ENCODE assay signal across 18 cellular contexts in genomic region chr11:66013762-66014100, GRCh38. TPM values are rescaled to one million over a fixed set of nuclear protein-coding genes. Genes with fewer than 3 reads are reported as not detected.
DNase-seq lines count a peak whose midpoint lies in the region; ATAC-seq and TF ChIP-seq lines count a peak whose summit lies in the region.
"Had no signal": no experiment of that assay in that cellular context is flagged by ENCODE, and none has a peak within 500 bp of the region (broad histone marks: within the 10 kb centered on the region; RNA-seq: fewer than 3 reads in every experiment).

No MANE protein-coding gene starts in this region.

- no peaks in the 10 kb centered on the region for H4K20me1 ChIP-seq in HCT116 (ENCODE audit: insufficient read depth)

- H3K36me3 ChIP-seq in HCT116 (ENCODE audit: control insufficient read depth in 1 of 2, insufficient read depth in 2 of 2, low read length in 2 of 2) (no peaks in the 10 kb centered on the region), tibial artery (no peaks in the 10 kb centered on the region)

- no peaks in the 10 kb centered on the region for H3K9me3 Mint-ChIP-seq in dendritic cell treated with granulocyte-macrophage colony-stimulating factor and Interleukin-4, amounts not matched to agents 40 ng/mL and 50 ng/mL, for 4 days
- H3K9me3 Mint-ChIP-seq in stimulated activated memory B cell treated with anti-CD40 and anti-IgM and Interleukin-4, amounts not matched to agents 10 μg/mL and 1 μg/mL and 100 μg/mL, for 72 hours, result no peaks in the 10 kb centered on the region
- H3K9me3 Mint-ChIP-seq: CD8-positive, alpha-beta T cell; IgD-negative memory B cell had no signal

- BruUV-seq in HCT116 (replicated peaks; lab: Mats Ljungman, UMichigan), result no TSS peak

- no peaks in the 10 kb centered on the region for H3K27me3 ChIP-seq in HCT116 (ENCODE audit: insufficient read depth, low read length)
- H3K27me3 ChIP-seq in tibial artery, result no peaks in the 10 kb centered on the region

- peak overlapping the region; percentile 57 for H3K9ac ChIP-seq in HCT116 (ENCODE audit: low read length)

- TF ChIP-seq RAD21 in HCT116 (IDR thresholded peaks at IDR 0.05; ENCODE audit: low read depth), result no peak

- POLR2A ChIA-PET in HCT116 (lab: Charles Lee), result interaction anchor here (0.6 to 0.9 kb wide), 4 partner anchors 11 to 259 kb away, joined by 3 read pairs; partner anchors contain the start of genes BANF1 and SF3B2
- POLR2A ChIA-PET in RWPE1 (lab: Yijun Ruan, JAX; ENCODE audit: low non-redundant PET), result no interaction called here

- peak overlapping the region; percentile 72 for H3K4me2 ChIP-seq in HCT116 (ENCODE audit: low read length)
- H3K4me2 ChIP-seq: A549 had no signal

- peaks cover 64 to 95% of the 10 kb centered on the region in 2 experiments for H3K4me1 ChIP-seq in HCT116 (ENCODE audit: control insufficient read depth in 1 of 2, insufficient read depth in 2 of 2, low read length in 2 of 2)
- peaks cover 0 to 69% (median 56%) of the 10 kb centered on the region in 4 donors for H3K4me1 ChIP-seq in tibial artery

- H3K27ac Mint-ChIP-seq in dendritic cell treated with granulocyte-macrophage colony-stimulating factor and Interleukin-4, amounts not matched to agents 40 ng/mL and 50 ng/mL, for 4 days, result peak overlapping the region; percentile 65
- H3K27ac Mint-ChIP-seq in stimulated activated memory B cell treated with anti-CD40 and anti-IgM and Interleukin-4, amounts not matched to agents 10 μg/mL and 1 μg/mL and 100 μg/mL, for 72 hours, result no peak overlapping the region
- H3K27ac Mint-ChIP-seq: CD8-positive, alpha-beta T cell; IgD-negative memory B cell had no signal

- peaks cover 26% of the 10 kb centered on the region for H3K27me3 Mint-ChIP-seq in dendritic cell treated with granulocyte-macrophage colony-stimulating factor and Interleukin-4, amounts not matched to agents 40 ng/mL and 50 ng/mL, for 4 days
- no peaks in the 10 kb centered on the region for H3K27me3 Mint-ChIP-seq in stimulated activated memory B cell treated with anti-CD40 and anti-IgM and Interleukin-4, amounts not matched to agents 10 μg/mL and 1 μg/mL and 100 μg/mL, for 72 hours

- RAD21 ChIA-PET in HCT116 (lab: Charles Lee; ENCODE audit: low non-redundant PET in 1 of 2, low total read pairs in 2 of 2, uncharacterized antibody in 2 of 2, unreplicated experiment in 2 of 2), result no interaction called here

- TF ChIP-seq POLR2A in HCT116 (IDR thresholded peaks at IDR 0.05; ENCODE audit: borderline replicate concordance, extremely low read depth, insufficient read depth, insufficient read length), result no peak

- no peak overlapping the region for H2AFZ ChIP-seq in HCT116 (ENCODE audit: low read depth, low read length, poor library complexity, severe bottlenecking)

- ATAC-seq in HCT116, result no peak
- ATAC-seq in stimulated activated memory B cell treated with anti-CD40 and anti-IgM and Interleukin-4, amounts not matched to agents 10 μg/mL and 1 μg/mL and 100 μg/mL, for 72 hours, result no peak
- ATAC-seq: CD8-positive, alpha-beta T cell had no signal

- H3K4me3 ChIP-seq in HCT116 (replicated peaks in 1 of 2; ENCODE audit: low read depth in 1 of 2, low read length in 2 of 2) (no peak overlapping the region), tibial artery (no peak overlapping the region)
- H3K4me3 ChIP-seq: A549 had no signal

- TF ChIP-seq CTCF in HCT116 (IDR thresholded peaks at IDR 0.05 in 2 of 3, conservative IDR thresholded peaks at IDR 0.05 in 1 of 3; ENCODE audit: borderline replicate concordance in 1 of 3, insufficient read depth in 1 of 3, low read depth in 2 of 3, low read length in 2 of 3) (no peak), RWPE1 (conservative IDR thresholded peaks at IDR 0.05; ENCODE audit: low read depth) (no peak), tibial artery (IDR thresholded peaks at IDR 0.05) (no peak)

- H3K27ac ChIP-seq in HCT116 (ENCODE audit: low read depth, low read length) (peak overlapping the region; percentile 45), RWPE1 (peak overlapping the region; percentile 78; the same call in 1 of the 2 replicates), tibial artery (peak overlapping the region; percentile 69 to 96), substantia nigra (ENCODE audit: low read depth, low read length, poor library complexity, severe bottlenecking) (no peak overlapping the region)
- H3K27ac ChIP-seq: HL-60 had no signal

- peaks cover 34% of the 10 kb centered on the region for H3K4me1 Mint-ChIP-seq in dendritic cell treated with granulocyte-macrophage colony-stimulating factor and Interleukin-4, amounts not matched to agents 40 ng/mL and 50 ng/mL, for 4 days (ENCODE audit: low read depth)
- no peaks in the 10 kb centered on the region for H3K4me1 Mint-ChIP-seq in stimulated activated memory B cell treated with anti-CD40 and anti-IgM and Interleukin-4, amounts not matched to agents 10 μg/mL and 1 μg/mL and 100 μg/mL, for 72 hours
- H3K4me1 Mint-ChIP-seq: IgD-negative memory B cell had no signal

- H3K4me3 Mint-ChIP-seq in dendritic cell treated with granulocyte-macrophage colony-stimulating factor and Interleukin-4, amounts not matched to agents 40 ng/mL and 50 ng/mL, for 4 days, result no peak overlapping the region
- no peak overlapping the region for H3K4me3 Mint-ChIP-seq in stimulated activated memory B cell treated with anti-CD40 and anti-IgM and Interleukin-4, amounts not matched to agents 10 μg/mL and 1 μg/mL and 100 μg/mL, for 72 hours
- H3K4me3 Mint-ChIP-seq: CD8-positive, alpha-beta T cell had no signal

- peaks cover 17% of the 10 kb centered on the region for H3K36me3 Mint-ChIP-seq in dendritic cell treated with granulocyte-macrophage colony-stimulating factor and Interleukin-4, amounts not matched to agents 40 ng/mL and 50 ng/mL, for 4 days (ENCODE audit: low read depth)
- H3K36me3 Mint-ChIP-seq in stimulated activated memory B cell treated with anti-CD40 and anti-IgM and Interleukin-4, amounts not matched to agents 10 μg/mL and 1 μg/mL and 100 μg/mL, for 72 hours, result no peaks in the 10 kb centered on the region
- H3K36me3 Mint-ChIP-seq: CD8-positive, alpha-beta T cell; IgD-negative memory B cell had no signal

- DNase-seq in HCT116 (ENCODE audit: low read depth, low spot score) (no peak), RWPE1 (ENCODE audit: low spot score) (no peak), tibial artery (no peak), substantia nigra (lab: John Stamatoyannopoulos, UW) (no peak), NCI-H2171 treated with DMSO at 0.1 percent for 48 hours (lab: John Stamatoyannopoulos, UW) (no peak)
- DNase-seq: CD8-positive, alpha-beta T cell; COR-L47; DMS53; GF-D8; HCEC 1CT had no signal

- peaks cover 11% of the 10 kb centered on the region; the same call in 1 of the 2 replicates for H3K79me2 ChIP-seq in HCT116 (ENCODE audit: insufficient read depth, low read length)

- intact Hi-C loops in HCT116 (cut with micrococcal nuclease) (no loop called here), tibial artery (cut with DNase I; ENCODE audit: low total_unique reads) (no loop called here)
- intact Hi-C loops in dendritic cell treated with granulocyte-macrophage colony-stimulating factor and Interleukin-4, amounts not matched to agents 40 ng/mL and 50 ng/mL, for 4 days (cut with micrococcal nuclease), result no loop called here

- CTCF ChIA-PET in HCT116 (lab: Charles Lee) (interaction anchor here (3.2 kb wide), 1 partner anchor 8 kb away, joined by 22 read pairs; no protein-coding TSS in a partner anchor), RWPE1 (lab: Yijun Ruan, JAX) (interaction anchor here (1.1 kb wide), 1 partner anchor 8 kb away, joined by 3 read pairs; no protein-coding TSS in a partner anchor)

- no peaks in the 10 kb centered on the region for H3K9me2 ChIP-seq in HCT116 (ENCODE audit: insufficient read depth)

- H3K9me3 ChIP-seq in HCT116 (ENCODE audit: control insufficient read depth in 1 of 2, insufficient read depth in 1 of 2, low read depth in 1 of 2, low read length in 2 of 2), result no peaks in the 10 kb centered on the region
- H3K9me3 ChIP-seq in tibial artery, result no peaks in the 10 kb centered on the region
- H3K9me3 ChIP-seq: A549 had no signal

TF ChIP-seq in HCT116, 20 proteins besides CTCF, POLR2A, EP300 and RAD21 (continues in another document):
- TF ChIP-seq POLR2AphosphoS5 (IDR thresholded peaks at IDR 0.05; ENCODE audit: low read depth, low read length) (no peak), SIN3A (IDR thresholded peaks at IDR 0.05; ENCODE audit: low read depth) (no peak), JUND (IDR thresholded peaks at IDR 0.05) (no peak), SP1 (IDR thresholded peaks at IDR 0.05; ENCODE audit: low read depth) (no peak), YY1 (IDR thresholded peaks at IDR 0.05; ENCODE audit: extremely low read depth, insufficient replicate concordance, low read depth, low read length) (no peak), TCF7L2 (IDR thresholded peaks at IDR 0.05; ENCODE audit: borderline replicate concordance, extremely low read depth, insufficient read depth, insufficient read length) (no peak), ZFX (IDR thresholded peaks at IDR 0.05) (no peak), EGR1 (IDR thresholded peaks at IDR 0.05; ENCODE audit: low read depth) (no peak), ZNF274 (IDR thresholded peaks at IDR 0.05; ENCODE audit: low read depth, low read length) (no peak)
- TF ChIP-seq, protein P1, sequence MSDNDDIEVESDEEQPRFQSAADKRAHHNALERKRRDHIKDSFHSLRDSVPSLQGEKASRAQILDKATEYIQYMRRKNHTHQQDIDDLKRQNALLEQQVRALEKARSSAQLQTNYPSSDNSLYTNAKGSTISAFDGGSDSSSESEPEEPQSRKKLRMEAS (IDR thresholded peaks at IDR 0.05), result no peak

RNA-seq across cellular contexts. Expression of gene CST6, which starts 1.9 kb away (rescaled TPM):
- 68.1 TPM for total RNA-seq in HCT116 (2021; ENCODE audit: unreplicated experiment)
- 218 and 244 TPM in 2 replicates for polyA plus RNA-seq in HCT116 (2012)
- total RNA-seq: CD8-positive, alpha-beta T cell; H4 had no signal
- polyA plus RNA-seq: A549, IgD-negative memory B cell had no signal

RNA-seq across cellular contexts. Expression of gene BANF1, which starts 11.4 kb away (rescaled TPM):
- total RNA-seq in HCT116 (2021; ENCODE audit: unreplicated experiment), result 356 TPM
- 221 and 297 TPM in 2 replicates for polyA plus RNA-seq in HCT116 (2012)

RNA-seq across cellular contexts. Expression of gene EIF1AD, which starts 11.8 kb away (rescaled TPM):
- total RNA-seq in HCT116 (2021; ENCODE audit: unreplicated experiment), result 45.5 TPM
- polyA plus RNA-seq in HCT116 (2012), result 35.5 and 36.8 TPM in 2 replicates

RNA-seq across cellular contexts. Expression of gene CATSPER1, which starts 12.5 kb away (rescaled TPM):
- 2.4 TPM for total RNA-seq in HCT116 (2021; ENCODE audit: unreplicated experiment)
- 3.8 and 4.5 TPM in 2 replicates for polyA plus RNA-seq in HCT116 (2012)
- total RNA-seq: CD8-positive, alpha-beta T cell had no signal
- polyA plus RNA-seq: IgD-negative memory B cell had no signal

RNA-seq across cellular contexts. Expression of gene GAL3ST3, which starts 35.2 kb away (rescaled TPM):
- not detected for total RNA-seq in HCT116 (2021; ENCODE audit: unreplicated experiment)
- 0.07 TPM in 1 of 2 replicates, not detected in the other for polyA plus RNA-seq in HCT116 (2012)
- total RNA-seq: CD8-positive, alpha-beta T cell; H4 had no signal
- polyA plus RNA-seq: A549, BJ, CD14-positive monocyte, IgD-negative memory B cell had no signal
